ENCODE assay signal across 15 cellular contexts in genomic region chr15:84987949-84988624, GRCh38. TPM values are rescaled to one million over a fixed set of nuclear protein-coding genes. Genes with fewer than 3 reads are reported as not detected.
A peak's percentile ranks its signal among the peaks of the same experiment; 100 is the strongest.
DNase-seq lines count a peak whose midpoint lies in the region; ATAC-seq and TF ChIP-seq lines count a peak whose summit lies in the region.
"Had no signal": no experiment of that assay in that cellular context is flagged by ENCODE, and none has a peak within 500 bp of the region (broad histone marks: within the 10 kb centered on the region; RNA-seq: fewer than 3 reads in every experiment).

No MANE protein-coding gene starts in this region.

- peaks cover 2% of the 10 kb centered on the region for H3K36me3 Mint-ChIP-seq in activated CD4-positive, alpha-beta T cell treated with anti-CD3 and anti-CD28 coated beads, Interleukin-2, amount 10 ng/mL, durations not matched to agents 24 days and 14 days (ENCODE audit: low read depth)
- no peaks in the 10 kb centered on the region for H3K36me3 Mint-ChIP-seq in T-cell
- no peaks in the 10 kb centered on the region for H3K36me3 Mint-ChIP-seq in nephron progenitor cell (ENCODE audit: low read depth)

- CTCF ChIA-PET in T-cell (lab: Charles Lee) = interaction anchor here (0.5 to 1.6 kb wide), 3 partner anchors 16 to 118 kb away, joined by 3 to 6 read pairs (median 4); no protein-coding TSS in a partner anchor

- DNase-seq in activated CD4-positive, alpha-beta T cell treated with anti-CD3 and anti-CD28 coated beads, Interleukin-2, amount 10 ng/mL, durations not matched to agents 24 days and 14 days = peak; percentile 63
- no peak for DNase-seq in activated CD4-positive, alpha-beta T cell treated with anti-CD3 and anti-CD28 coated beads, Interleukin-2, amount 50 U/mL, for 4 hours
- DNase-seq in T-cell = no peak
- no peak for DNase-seq in nephron progenitor cell
- DNase-seq in NCI-H2196 (lab: John Stamatoyannopoulos, UW; ENCODE audit: unreplicated experiment) = no peak
- no peak for DNase-seq in HCEC 1CT
- DNase-seq: activated CD4-positive, alpha-beta T cell treated with anti-CD3 and anti-CD28 coated beads for 1 hour; DMS153; hippocampal formation; Kasumi-1; NCI-H2029 treated with DMSO at 0.1 percent for 48 hours; stimulated activated CD4-positive, alpha-beta T cell treated with anti-CD3 and anti-CD28 coated beads, Interleukin-12 subunit alpha, Interleukin-12 subunit beta, amount 100 ng/mL, for 4 hours had no signal

- peak; percentile 37 for ATAC-seq in GM21576 (IDR thresholded peaks at IDR 0.05; ENCODE audit: unreplicated experiment)
- ATAC-seq in T-cell (replicated peaks in 1 of 4) = peak; percentile 72 to 78 (median 76)
- no peak for ATAC-seq in GM18858 (IDR thresholded peaks at IDR 0.05; ENCODE audit: unreplicated experiment)

- intact Hi-C loops in activated CD4-positive, alpha-beta T cell treated with anti-CD3 and anti-CD28 coated beads, Interleukin-2, amount 10 ng/mL, durations not matched to agents 24 days and 14 days (cut with micrococcal nuclease) = loop anchor here (10.0 kb wide), 1 partner anchor 273 kb away; the partner anchor contains the start of gene SEC11A

- H3K4me3 Mint-ChIP-seq in activated CD4-positive, alpha-beta T cell treated with anti-CD3 and anti-CD28 coated beads, Interleukin-2, amount 10 ng/mL, durations not matched to agents 24 days and 14 days = peak overlapping the region; percentile 38
- H3K4me3 Mint-ChIP-seq in T-cell (peak overlapping the region; percentile 39 to 59 (median 59)), nephron progenitor cell (no peak overlapping the region)
- H3K4me3 Mint-ChIP-seq: type B pancreatic cell had no signal

- peak overlapping the region; percentile 61 for H3K27ac Mint-ChIP-seq in activated CD4-positive, alpha-beta T cell treated with anti-CD3 and anti-CD28 coated beads, Interleukin-2, amount 10 ng/mL, durations not matched to agents 24 days and 14 days
- H3K27ac Mint-ChIP-seq in T-cell (peak overlapping the region; percentile 96 to 98), nephron progenitor cell (peak overlapping the region; percentile 29)
- H3K27ac Mint-ChIP-seq: type B pancreatic cell had no signal

- peaks cover 52% of the 10 kb centered on the region for H3K4me1 Mint-ChIP-seq in activated CD4-positive, alpha-beta T cell treated with anti-CD3 and anti-CD28 coated beads, Interleukin-2, amount 10 ng/mL, durations not matched to agents 24 days and 14 days
- H3K4me1 Mint-ChIP-seq in T-cell = peaks cover 70 to 86% (median 77%) of the 10 kb centered on the region in 3 donors
- H3K4me1 Mint-ChIP-seq in nephron progenitor cell = peaks cover 10% of the 10 kb centered on the region

- POLR2A ChIA-PET in T-cell (lab: Charles Lee) = interaction anchor here in 1 of 2 donors (0.5 kb wide), 1 partner anchor 131 kb away, joined by 3 read pairs; no protein-coding TSS in a partner anchor

- no peaks in the 10 kb centered on the region for H3K9me3 Mint-ChIP-seq in activated CD4-positive, alpha-beta T cell treated with anti-CD3 and anti-CD28 coated beads, Interleukin-2, amount 10 ng/mL, durations not matched to agents 24 days and 14 days
- no peaks in the 10 kb centered on the region for H3K9me3 Mint-ChIP-seq in T-cell
- H3K9me3 Mint-ChIP-seq in nephron progenitor cell = no peaks in the 10 kb centered on the region
- H3K9me3 Mint-ChIP-seq: type B pancreatic cell had no signal

- peaks cover 4% of the 10 kb centered on the region for H3K27me3 Mint-ChIP-seq in activated CD4-positive, alpha-beta T cell treated with anti-CD3 and anti-CD28 coated beads, Interleukin-2, amount 10 ng/mL, durations not matched to agents 24 days and 14 days
- H3K27me3 Mint-ChIP-seq in T-cell = no peaks in the 10 kb centered on the region
- H3K27me3 Mint-ChIP-seq in nephron progenitor cell (ENCODE audit: low read depth, poor library complexity) = peaks cover 53% of the 10 kb centered on the region

- no peak for TF ChIP-seq CTCF in nephron progenitor cell (IDR thresholded peaks at IDR 0.05)

RNA-seq across cellular contexts. Expression of gene PDE8A, which starts 6.4 kb away (rescaled TPM):
- 18.5 and 21.1 TPM in 2 replicates for total RNA-seq in activated CD4-positive, alpha-beta T cell treated with anti-CD3 and anti-CD28 coated beads, Interleukin-2, amount 10 ng/mL, durations not matched to agents 24 days and 14 days
- 10 to 100 TPM; 21.5 to 33.7 (median 25.1) TPM for total RNA-seq in T-cell

Comparison
In these comparisons a context has a peak if more than half of its experiments do, and no peak if none do; other contexts are left out.
1. H3K27ac Mint-ChIP-seq: peak in every context shown above with its lines; median percentile 97 in T-cell; 61 in activated CD4-positive, alpha-beta T cell treated with anti-CD3 and anti-CD28 coated beads, Interleukin-2, amount 10 ng/mL, durations not matched to agents 24 days and 14 days; 29 in nephron progenitor cell.